ENCODE assay signal across 10 cellular contexts in genomic region chr22:28976588-28976987, GRCh38.
DNase-seq lines count a peak whose midpoint lies in the region; ATAC-seq and TF ChIP-seq lines count a peak whose summit lies in the region.
"Had no signal": no experiment of that assay in that cellular context is flagged by ENCODE, and none has a peak within 500 bp of the region (broad histone marks: within the 10 kb centered on the region; RNA-seq: fewer than 3 reads in every experiment).

No MANE protein-coding gene starts in this region.

- TF ChIP-seq POLR2A in IMR-90 (IDR thresholded peaks at IDR 0.05; ENCODE audit: low read depth, low read length) (no peak), sigmoid colon (IDR thresholded peaks at IDR 0.05) (no peak)

- H3K4me1 ChIP-seq in IMR-90 (ENCODE audit: control insufficient read depth, insufficient read depth, low read length): peaks cover 10% of the 10 kb centered on the region
- H3K4me1 ChIP-seq in sigmoid colon: peaks cover 0 to 24% (median 21%) of the 10 kb centered on the region in 4 donors

- dilution Hi-C loops in IMR-90 (cut with HindIII; ENCODE audit: low sequenced_read_pairs, unreplicated experiment): no loop called here

- no peaks in the 10 kb centered on the region for H3K9me1 ChIP-seq in IMR-90 (ENCODE audit: insufficient read depth, low read length)

- no peak overlapping the region for H3K9ac ChIP-seq in IMR-90 (ENCODE audit: low read depth, low read length)

- no peak overlapping the region for H2AK5ac ChIP-seq in IMR-90 (ENCODE audit: low read depth, low read length)

- no peak overlapping the region for H2AK9ac ChIP-seq in IMR-90 (replicated peaks; ENCODE audit: low read depth, low read length, poor library complexity)

- intact Hi-C loops in IMR-90 (cut with micrococcal nuclease): no loop called here
- intact Hi-C loops in sigmoid colon (cut with DNase I): no loop called here

- H3K4me1 Mint-ChIP-seq in nephron progenitor cell: peaks cover 40% of the 10 kb centered on the region

- H3K27me3 ChIP-seq in IMR-90 (ENCODE audit: control insufficient read depth, insufficient read depth, low read length): no peaks in the 10 kb centered on the region
- H3K27me3 ChIP-seq in sigmoid colon: no peaks in the 10 kb centered on the region

- H3K9me3 ChIP-seq in IMR-90 (ENCODE audit: control insufficient read depth, insufficient read depth, low read length): no peaks in the 10 kb centered on the region
- H3K9me3 ChIP-seq in sigmoid colon: no peaks in the 10 kb centered on the region

- DNase-seq in COLO829 (ENCODE audit: low spot score) (peak; percentile 92), IMR-90 (peak; percentile 88), dermis blood vessel endothelial cell (peak; percentile 76), nephron progenitor cell (no peak), sigmoid colon (no peak), NCI-H774 (lab: John Stamatoyannopoulos, UW) (no peak), iPS-NIHi7 (ENCODE audit: extremely low spot score) (no peak)
- DNase-seq: activated CD4-positive, alpha-beta T cell treated with anti-CD3 and anti-CD28 coated beads, Interleukin-2, amount 50 U/mL, for 1 hour; stimulated activated CD4-positive, alpha-beta T cell treated with anti-CD3 and anti-CD28 coated beads, Interleukin-4, amount 100 ng/mL, for 1 hour had no signal

- H3K79me1 ChIP-seq in IMR-90 (ENCODE audit: low read depth in 1 of 2, low read length in 2 of 2): peaks cover 4 to 11% of the 10 kb centered on the region in 2 experiments; a peak in 2 of 4 replicates

- H2BK15ac ChIP-seq in IMR-90 (ENCODE audit: low read depth, low read length): no peak overlapping the region

- peak overlapping the region; percentile 95 for H3K27ac Mint-ChIP-seq in nephron progenitor cell

- in situ Hi-C loops in IMR-90 (cut with MboI; ENCODE audit: low sequenced_read_pairs): no loop called here

- H3K4me3 ChIP-seq in IMR-90 (ENCODE audit: insufficient read depth, low read depth, low read length) (no peak overlapping the region), sigmoid colon (no peak overlapping the region)

- H3K4ac ChIP-seq in IMR-90 (ENCODE audit: low read depth, low read length): no peak overlapping the region

- H2BK5ac ChIP-seq in IMR-90 (ENCODE audit: low read depth, low read length, poor library complexity, severe bottlenecking): no peak overlapping the region

- H3K18ac ChIP-seq in IMR-90 (ENCODE audit: low read depth, low read length): no peak overlapping the region

- TF ChIP-seq EP300 in sigmoid colon (IDR thresholded peaks at IDR 0.05): no peak

- POLR2A ChIA-PET in IMR-90 (lab: Charles Lee; ENCODE audit: unreplicated experiment): no interaction called here

- no peak overlapping the region for H4K91ac ChIP-seq in IMR-90 (ENCODE audit: insufficient read depth, low read depth, low read length)

- no peak overlapping the region for H2BK120ac ChIP-seq in IMR-90 (ENCODE audit: low read depth, low read length)

- H3K14ac ChIP-seq in IMR-90 (replicated peaks; ENCODE audit: low read depth, low read length): 0 out of 2 replicates have a peak overlapping the region, but pooled peaks have one; percentile 22

- no peak overlapping the region for H3K27ac ChIP-seq in IMR-90 (ENCODE audit: insufficient read depth, low read length)
- H3K27ac ChIP-seq in sigmoid colon: peak overlapping the region in 1 of 4 donors; percentile 11

- H3K23ac ChIP-seq in IMR-90 (ENCODE audit: low read depth, low read length): no peak overlapping the region

- no peak overlapping the region for H3K4me3 Mint-ChIP-seq in nephron progenitor cell

- H3K36me3 ChIP-seq in IMR-90 (ENCODE audit: control insufficient read depth, insufficient read depth, low read length): no peaks in the 10 kb centered on the region
- H3K36me3 ChIP-seq in sigmoid colon: no peaks in the 10 kb centered on the region

- no peak overlapping the region for H4K8ac ChIP-seq in IMR-90 (ENCODE audit: low read depth in 2 of 2, low read length in 2 of 2)

- no peak overlapping the region for H2AFZ ChIP-seq in IMR-90 (replicated peaks; ENCODE audit: low read length, poor library complexity)

- H4K20me1 ChIP-seq in IMR-90 (ENCODE audit: insufficient read depth, low read length): no peaks in the 10 kb centered on the region

- peak; percentile 77 for ATAC-seq in IMR-90 (ENCODE audit: low read depth)
- ATAC-seq in HG03175 (IDR thresholded peaks at IDR 0.05; ENCODE audit: unreplicated experiment): no peak

- peaks cover 7% of the 10 kb centered on the region for H3K9me3 Mint-ChIP-seq in nephron progenitor cell

- H2BK20ac ChIP-seq in IMR-90 (ENCODE audit: low read depth, low read length): no peak overlapping the region

- no peak for TF ChIP-seq RAD21 in IMR-90 (IDR thresholded peaks at IDR 0.05; ENCODE audit: low read length)

- CTCF ChIA-PET in IMR-90 (lab: Yijun Ruan, JAX): interaction anchor here (1.3 kb wide), 1 partner anchor 49 kb away, joined by 4 read pairs; no protein-coding TSS in a partner anchor

- TF ChIP-seq CTCF in IMR-90 (conservative IDR thresholded peaks at IDR 0.05; ENCODE audit: low read depth, low read length): no peak
- no peak for TF ChIP-seq CTCF in nephron progenitor cell (IDR thresholded peaks at IDR 0.05)
- no peak for TF ChIP-seq CTCF in sigmoid colon (IDR thresholded peaks at IDR 0.05)

- H3K56ac ChIP-seq in IMR-90 (ENCODE audit: extremely low read depth, insufficient read depth, low read length): no peak overlapping the region

- no peak overlapping the region for H4K5ac ChIP-seq in IMR-90 (ENCODE audit: low read depth, low read length)

- no CpG with 5 or more reads among the region's 3 CpGs for WGBS in IMR-90 (ENCODE audit: extremely low coverage in 2 of 2, insufficient read length in 1 of 2), 2 experiments
- WGBS in sigmoid colon, 2 donors: 71 to 72% methylated on average over 3 of the region's 3 CpGs

- peak overlapping the region; percentile 52; the same call in 1 of the 2 replicates for H3K4me2 ChIP-seq in IMR-90 (ENCODE audit: low read depth, low read length)

- no TSS peak for BruUV-seq in IMR-90 (replicated peaks; lab: Mats Ljungman, UMichigan)

- peaks cover 27% of the 10 kb centered on the region for H3K36me3 Mint-ChIP-seq in nephron progenitor cell (ENCODE audit: low read depth)

- H3K27me3 Mint-ChIP-seq in nephron progenitor cell (ENCODE audit: low read depth, poor library complexity): no peaks in the 10 kb centered on the region

TF ChIP-seq in IMR-90, 13 proteins besides CTCF, POLR2A, EP300 and RAD21:
- TF ChIP-seq FOS (IDR thresholded peaks at IDR 0.05; ENCODE audit: low read depth, low read length) (peak; percentile 75), NFE2L2 (IDR thresholded peaks at IDR 0.05; ENCODE audit: low read depth, low read length) (no peak), MAZ (IDR thresholded peaks at IDR 0.05; ENCODE audit: borderline replicate concordance, low read depth, low read length) (no peak)

Comparison
In these comparisons a context has a peak if more than half of its experiments do, and no peak if none do; other contexts are left out.
1. DNase-seq: peak in COLO829 (single experiment), IMR-90 (single experiment) and dermis blood vessel endothelial cell (single experiment); none in nephron progenitor cell (single experiment), sigmoid colon (single experiment), NCI-H774 (single experiment) and iPS-NIHi7 (single experiment).